Comparison of ENCODE assay signal across 17 cellular contexts in the genomic region with DNA sequence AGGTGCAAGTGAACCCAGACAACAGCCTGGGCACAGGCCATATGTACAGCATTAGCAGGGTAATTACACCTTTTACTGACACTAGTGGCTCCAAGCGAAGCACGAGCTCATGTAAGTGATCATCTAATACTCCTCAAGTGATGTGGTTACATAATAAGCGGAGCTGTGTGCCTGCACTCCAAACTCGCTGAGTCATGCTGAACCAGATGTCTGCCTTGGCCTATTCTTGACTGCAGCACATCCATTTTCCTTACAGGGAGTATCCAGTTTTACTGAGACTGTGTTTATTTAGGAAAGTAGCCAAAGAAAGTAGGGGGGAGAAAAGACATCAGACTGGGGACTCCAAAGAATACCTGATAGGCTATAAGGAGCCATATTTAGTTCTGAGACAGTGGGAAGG.
DNase-seq lines count a peak whose midpoint lies in the region; FAIRE-seq and TF ChIP-seq lines count a peak whose summit lies in the region.
"Had no signal": no experiment of that assay in that cellular context is flagged by ENCODE, and none has a peak within 500 bp of the region (broad histone marks: within the 10 kb centered on the region; RNA-seq: fewer than 3 reads in every experiment).

No MANE protein-coding gene starts in this region.

- no peaks in the 10 kb centered on the region for H3K36me3 ChIP-seq in bronchial epithelial cell (ENCODE audit: control insufficient read depth, insufficient read depth, low read length)
- H3K36me3 ChIP-seq in stomach, result no peaks in the 10 kb centered on the region
- H3K36me3 ChIP-seq: adrenal gland had no signal

- TF ChIP-seq POLR2A in stomach (IDR thresholded peaks at IDR 0.05), result no peak

- H3K9me3 ChIP-seq in stomach, result peaks cover 0 to 6% (median 0%) of the 10 kb centered on the region in 4 donors
- H3K9me3 ChIP-seq: adrenal gland had no signal

- H3K27ac ChIP-seq in stomach, result no peak overlapping the region
- H3K27ac ChIP-seq: adrenal gland had no signal

- FAIRE-seq in bronchial epithelial cell (lab: Jason Lieb, UNC), result peak; percentile 58
- FAIRE-seq: frontal cortex, H1, kidney had no signal

- TF ChIP-seq CTCF in bronchial epithelial cell (IDR thresholded peaks at IDR 0.05; ENCODE audit: insufficient read depth, low read length, severe bottlenecking) (no peak), stomach (IDR thresholded peaks at IDR 0.05) (no peak)

- no peaks in the 10 kb centered on the region for H3K27me3 ChIP-seq in bronchial epithelial cell (ENCODE audit: control insufficient read depth, insufficient read depth, low read length)
- H3K27me3 ChIP-seq in stomach, result no peaks in the 10 kb centered on the region
- H3K27me3 ChIP-seq: adrenal gland had no signal

- DNase-seq in NOMO-1 (lab: John Stamatoyannopoulos, UW; ENCODE audit: unreplicated experiment in 2 of 2), result peak; percentile 15 to 16
- DNase-seq in NOMO-1 treated with DMSO at 0.1 percent for 48 hours (lab: John Stamatoyannopoulos, UW; ENCODE audit: unreplicated experiment), result no peak
- peak; percentile 7 for DNase-seq in NCI-H446 treated with DMSO at 0.1 percent for 48 hours (lab: John Stamatoyannopoulos, UW)
- DNase-seq in bronchial epithelial cell (ENCODE audit: low read depth), result peak; percentile 7
- DNase-seq in LoVo (ENCODE audit: low spot score), result no peak
- DNase-seq in stomach, result no peak
- no peak for DNase-seq in UCSD-AML1 (lab: John Stamatoyannopoulos, UW; ENCODE audit: unreplicated experiment)
- no peak for DNase-seq in NK-92 treated with Interleukin-12 subunit alpha and Interleukin-12 subunit beta, amount 100 ng/mL, for 24 hours (lab: John Stamatoyannopoulos, UW)
- DNase-seq: activated CD4-positive, alpha-beta T cell treated with anti-CD3 and anti-CD28 coated beads, Interleukin-2, amount 10 ng/mL, durations not matched to agents 24 days and 14 days; activated T-cell treated with anti-CD3 and anti-CD28 coated beads, Interleukin-2, amount 50 U/mL, for 4 hours; adrenal gland; kidney; NCI-H1436 treated with DMSO at 0.1 percent for 48 hours; stimulated activated CD8-positive, alpha-beta memory T cell treated with anti-CD3 and anti-CD28 coated beads, Interleukin-4, amount 100 ng/mL, for 48 hours; T-helper 17 cell had no signal

- H3K4me3 ChIP-seq in bronchial epithelial cell (ENCODE audit: low read depth, low read length) (no peak overlapping the region), stomach (no peak overlapping the region)
- H3K4me3 ChIP-seq: adrenal gland had no signal

- WGBS in stomach, 5 donors, result 77 to 93% (median 91%) methylated on average over 4 of the region's 4 CpGs

- intact Hi-C loops in stomach (cut with DNase I; ENCODE audit: low total_unique reads), result no loop called here

- H3K4me1 ChIP-seq in stomach, result peaks cover 0 to 4% (median 0%) of the 10 kb centered on the region in 4 donors
- H3K4me1 ChIP-seq: adrenal gland had no signal

- no peak for TF ChIP-seq EP300 in stomach (IDR thresholded peaks at IDR 0.05)

Comparison
In these comparisons a context has a peak if more than half of its experiments do, and no peak if none do; other contexts are left out.
1. DNase-seq: peak in NOMO-1 (2 of 2), NCI-H446 treated with DMSO at 0.1 percent for 48 hours (single experiment) and bronchial epithelial cell (single experiment); none in NOMO-1 treated with DMSO at 0.1 percent for 48 hours (single experiment), LoVo (single experiment), stomach (single experiment), UCSD-AML1 (single experiment) and NK-92 treated with Interleukin-12 subunit alpha and Interleukin-12 subunit beta, amount 100 ng/mL, for 24 hours (single experiment).